In genomic region chr13:73401769-73402168, GRCh38 we compare ENCODE assay signal across 1 cellular context.
TF ChIP-seq lines count a peak whose summit lies in the region.

No MANE protein-coding gene starts in this region.

TF ChIP-seq in WTC11, 78 proteins besides CTCF, POLR2A, EP300 and RAD21:
- TF ChIP-seq RELA (CRISPR knock-in tag; IDR thresholded peaks at IDR 0.05; ENCODE audit: borderline replicate concordance) (no peak), ZNF317 (CRISPR knock-in tag; IDR thresholded peaks at IDR 0.05; ENCODE audit: borderline replicate concordance, low read depth) (no peak), MXD4 (CRISPR knock-in tag; IDR thresholded peaks at IDR 0.05; ENCODE audit: borderline replicate concordance) (no peak), CREB1 (CRISPR knock-in tag; IDR thresholded peaks at IDR 0.05) (no peak), FOXK1 (CRISPR knock-in tag; IDR thresholded peaks at IDR 0.05) (no peak), GABPB1 (CRISPR knock-in tag; IDR thresholded peaks at IDR 0.05) (no peak), AFF4 (CRISPR knock-in tag; IDR thresholded peaks at IDR 0.05; ENCODE audit: borderline replicate concordance) (no peak), OVOL2 (CRISPR knock-in tag; IDR thresholded peaks at IDR 0.05; ENCODE audit: borderline replicate concordance) (no peak), NFATC4 (CRISPR knock-in tag; IDR thresholded peaks at IDR 0.05) (no peak), ZBTB21 (CRISPR knock-in tag; IDR thresholded peaks at IDR 0.05; ENCODE audit: borderline replicate concordance) (no peak), ZNF281 (CRISPR knock-in tag; IDR thresholded peaks at IDR 0.05) (no peak), GRHL2 (CRISPR knock-in tag; IDR thresholded peaks at IDR 0.05; ENCODE audit: insufficient replicate concordance, severe bottlenecking) (no peak), ZBTB43 (CRISPR knock-in tag; IDR thresholded peaks at IDR 0.05) (no peak), JUN (CRISPR knock-in tag; IDR thresholded peaks at IDR 0.05) (no peak)
